In the genomic region with DNA sequence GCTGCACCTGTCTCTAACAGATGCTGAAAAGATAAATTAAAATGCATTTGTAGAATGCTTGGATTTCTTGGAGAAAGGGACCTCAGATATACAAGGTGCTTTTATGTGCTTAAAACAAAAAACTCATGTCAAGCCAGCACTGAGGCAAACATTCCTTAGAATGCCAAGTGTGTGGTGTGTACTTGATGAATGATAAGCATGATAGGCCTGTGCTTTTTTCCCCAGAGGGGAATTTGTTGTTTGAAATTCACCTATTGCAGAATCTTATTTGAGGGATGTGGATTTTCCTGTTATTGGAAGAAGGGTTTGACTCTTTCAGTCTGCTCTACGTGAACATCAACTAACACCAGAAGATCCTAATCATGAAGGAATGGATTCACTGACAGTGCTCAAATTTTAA, we compare ENCODE assay signal across 20 cellular contexts. TPM values are rescaled to one million over a fixed set of nuclear protein-coding genes. Genes with fewer than 3 reads are reported as not detected.
A peak's percentile ranks its signal among the peaks of the same experiment; 100 is the strongest.
DNase-seq lines count a peak whose midpoint lies in the region; ATAC-seq and TF ChIP-seq lines count a peak whose summit lies in the region.
"Had no signal": no experiment of that assay in that cellular context is flagged by ENCODE, and none has a peak within 500 bp of the region (broad histone marks: within the 10 kb centered on the region; RNA-seq: fewer than 3 reads in every experiment).

No MANE protein-coding gene starts in this region.

- no peak for ATAC-seq in stimulated activated effector memory CD8-positive, alpha-beta T cell treated with anti-CD3 and anti-CD28 coated beads, Interleukin-12 subunit alpha, Interleukin-12 subunit beta, amount 100 ng/mL, for 72 hours
- ATAC-seq in gastroesophageal sphincter (no peak), GM21381 (IDR thresholded peaks at IDR 0.05; ENCODE audit: unreplicated experiment) (no peak)
- ATAC-seq: A549, K562 had no signal

- H3K9me3 Mint-ChIP-seq in HFFc6, result no peaks in the 10 kb centered on the region
- no peaks in the 10 kb centered on the region for H3K9me3 Mint-ChIP-seq in mesothelial cell of epicardium
- no peaks in the 10 kb centered on the region for H3K9me3 Mint-ChIP-seq in stimulated activated effector memory CD8-positive, alpha-beta T cell treated with anti-CD3 and anti-CD28 coated beads, Interleukin-12 subunit alpha, Interleukin-12 subunit beta, amount 100 ng/mL, for 72 hours
- H3K9me3 Mint-ChIP-seq: CD14-positive monocyte; CD4-positive, alpha-beta memory T cell had no signal

- H3K27ac Mint-ChIP-seq in HFFc6 (peak overlapping the region; percentile 15; the same call in 1 of the 2 replicates), mesothelial cell of epicardium (peak overlapping the region; percentile 47)
- peak overlapping the region; percentile 83 for H3K27ac Mint-ChIP-seq in stimulated activated effector memory CD8-positive, alpha-beta T cell treated with anti-CD3 and anti-CD28 coated beads, Interleukin-12 subunit alpha, Interleukin-12 subunit beta, amount 100 ng/mL, for 72 hours
- H3K27ac Mint-ChIP-seq: CD4-positive, alpha-beta memory T cell had no signal

- WGBS in gastroesophageal sphincter (ENCODE audit: low coverage in 1 of 2), 2 donors, result 100% methylated on average over 1 of the region's 1 CpG

- H3K27me3 ChIP-seq in gastroesophageal sphincter, result no peaks in the 10 kb centered on the region
- H3K27me3 ChIP-seq: BLaER1 had no signal

- TF ChIP-seq EP300 in gastroesophageal sphincter (IDR thresholded peaks at IDR 0.05), result no peak

- H3K4me1 Mint-ChIP-seq in HFFc6 (ENCODE audit: low read depth), result peaks cover 61% of the 10 kb centered on the region
- peaks cover 18% of the 10 kb centered on the region for H3K4me1 Mint-ChIP-seq in mesothelial cell of epicardium
- peaks cover 38% of the 10 kb centered on the region for H3K4me1 Mint-ChIP-seq in stimulated activated effector memory CD8-positive, alpha-beta T cell treated with anti-CD3 and anti-CD28 coated beads, Interleukin-12 subunit alpha, Interleukin-12 subunit beta, amount 100 ng/mL, for 72 hours

- no peak for DNase-seq in HFFc6
- DNase-seq in amniotic epithelial cell (ENCODE audit: low read depth), result peak; percentile 48
- DNase-seq in mesothelial cell of epicardium (ENCODE audit: low spot score in 2 of 2, unreplicated experiment in 2 of 2), result no peak
- DNase-seq in stimulated activated effector memory CD8-positive, alpha-beta T cell treated with anti-CD3 and anti-CD28 coated beads, Interleukin-12 subunit alpha, Interleukin-12 subunit beta, amount 100 ng/mL, for 72 hours (ENCODE audit: low spot score in 2 of 2), result no peak
- no peak for DNase-seq in DMS79 treated with DMSO at 0.1 percent for 48 hours (lab: John Stamatoyannopoulos, UW)
- DNase-seq in HEK293T (ENCODE audit: extremely low spot score), result no peak
- DNase-seq: CD4-positive, alpha-beta memory T cell; DMS153; DMS79; GF-D8; GM23248; IMR-90 had no signal

- TF ChIP-seq POLR2A in gastroesophageal sphincter (IDR thresholded peaks at IDR 0.05), result no peak

- CTCF ChIA-PET in HEK293T (lab: Yijun Ruan, JAX), result no interaction called here

- no peaks in the 10 kb centered on the region for H3K9me3 ChIP-seq in gastroesophageal sphincter
- H3K9me3 ChIP-seq: A549, BLaER1, HAP-1 had no signal

- peaks cover 23% of the 10 kb centered on the region for H3K36me3 Mint-ChIP-seq in HFFc6 (ENCODE audit: low read depth)
- H3K36me3 Mint-ChIP-seq in mesothelial cell of epicardium, result peaks cover 25% of the 10 kb centered on the region
- peaks cover 88% of the 10 kb centered on the region for H3K36me3 Mint-ChIP-seq in stimulated activated effector memory CD8-positive, alpha-beta T cell treated with anti-CD3 and anti-CD28 coated beads, Interleukin-12 subunit alpha, Interleukin-12 subunit beta, amount 100 ng/mL, for 72 hours

- H3K27me3 Mint-ChIP-seq in HFFc6 (ENCODE audit: insufficient read depth) (no peaks in the 10 kb centered on the region), mesothelial cell of epicardium (ENCODE audit: low read depth) (no peaks in the 10 kb centered on the region)
- H3K27me3 Mint-ChIP-seq: CD4-positive, alpha-beta memory T cell had no signal

- H3K36me3 ChIP-seq in gastroesophageal sphincter, result peaks cover 0 to 74% of the 10 kb centered on the region in 2 donors

- TF ChIP-seq CTCF in HFFc6 (IDR thresholded peaks at IDR 0.05) (no peak), mesothelial cell of epicardium (IDR thresholded peaks at IDR 0.05; ENCODE audit: unreplicated experiment) (no peak), gastroesophageal sphincter (IDR thresholded peaks at IDR 0.05) (no peak)

- no peaks in the 10 kb centered on the region for H3K4me1 ChIP-seq in gastroesophageal sphincter
- H3K4me1 ChIP-seq: BLaER1 had no signal

- POLR2A ChIA-PET in HEK293T (lab: Yijun Ruan, JAX), result no interaction called here

- no peak overlapping the region for H3K4me3 ChIP-seq in gastroesophageal sphincter
- H3K4me3 ChIP-seq: A549, BLaER1, GM23248, HAP-1, K562 had no signal

- H3K27ac ChIP-seq in gastroesophageal sphincter, result no peak overlapping the region
- H3K27ac ChIP-seq: A549, BLaER1, GM23248, HL-60 had no signal

- H3K4me3 Mint-ChIP-seq in HFFc6, result no peak overlapping the region
- no peak overlapping the region for H3K4me3 Mint-ChIP-seq in mesothelial cell of epicardium
- H3K4me3 Mint-ChIP-seq in stimulated activated effector memory CD8-positive, alpha-beta T cell treated with anti-CD3 and anti-CD28 coated beads, Interleukin-12 subunit alpha, Interleukin-12 subunit beta, amount 100 ng/mL, for 72 hours, result no peak overlapping the region
- H3K4me3 Mint-ChIP-seq: CD14-positive monocyte; CD4-positive, alpha-beta memory T cell had no signal

TF ChIP-seq in HEK293T, 16 proteins besides CTCF, POLR2A, EP300 and RAD21:
- TF ChIP-seq LEF1 (IDR thresholded peaks at IDR 0.05; ENCODE audit: borderline replicate concordance) (no peak), FOXA1 (IDR thresholded peaks at IDR 0.05) (no peak), ZNF384 (IDR thresholded peaks at IDR 0.05) (no peak), HDGF (IDR thresholded peaks at IDR 0.05; ENCODE audit: borderline replicate concordance) (no peak), NFRKB (IDR thresholded peaks at IDR 0.05) (no peak), ELF4 (IDR thresholded peaks at IDR 0.05) (no peak), SP1 (IDR thresholded peaks at IDR 0.05) (no peak), BHLHE40 (IDR thresholded peaks at IDR 0.05; ENCODE audit: borderline replicate concordance) (no peak), TARDBP (IDR thresholded peaks at IDR 0.05) (no peak), FOXK2 (IDR thresholded peaks at IDR 0.05) (no peak), FOXM1 (IDR thresholded peaks at IDR 0.05; ENCODE audit: borderline replicate concordance) (no peak), CTBP1 (IDR thresholded peaks at IDR 0.05; ENCODE audit: borderline replicate concordance) (no peak), L3MBTL2 (conservative IDR thresholded peaks at IDR 0.05) (no peak)
- TF ChIP-seq, protein P1, sequence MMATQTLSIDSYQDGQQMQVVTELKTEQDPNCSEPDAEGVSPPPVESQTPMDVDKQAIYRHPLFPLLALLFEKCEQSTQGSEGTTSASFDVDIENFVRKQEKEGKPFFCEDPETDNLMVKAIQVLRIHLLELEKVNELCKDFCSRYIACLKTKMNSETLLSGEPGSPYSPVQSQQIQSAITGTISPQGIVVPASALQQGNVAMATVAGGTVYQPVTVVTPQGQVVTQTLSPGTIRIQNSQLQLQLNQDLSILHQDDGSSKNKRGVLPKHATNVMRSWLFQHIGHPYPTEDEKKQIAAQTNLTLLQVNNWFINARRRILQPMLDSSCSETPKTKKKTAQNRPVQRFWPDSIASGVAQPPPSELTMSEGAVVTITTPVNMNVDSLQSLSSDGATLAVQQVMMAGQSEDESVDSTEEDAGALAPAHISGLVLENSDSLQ (IDR thresholded peaks at IDR 0.05), result no peak

RNA-seq across cellular contexts. Expression of a gene that starts 28.8 kb away (rescaled TPM):
- 10 to 100 TPM; 11.8 to 17.9 (median 14.1) TPM for total RNA-seq in HFFc6 (2021; fragmentation: NEBNext Ultra II Directional; extraction: Animal tissue kit (Norgen Biotek cat#: 25700))
- 33.2 to 33.7 TPM (median 33.6 TPM) in 3 replicates for total RNA-seq in mesothelial cell of epicardium
- total RNA-seq in gastroesophageal sphincter, result 10 to 100 TPM in 3 of 4 donors, 1 to 10 TPM in 1; 9.8 to 14.8 (median 12.5) TPM

RNA-seq across cellular contexts. Expression of a gene that starts 29.1 kb away (rescaled TPM):
- 10 to 100 TPM; 15.9 to 20.2 (median 19.2) TPM for total RNA-seq in HFFc6 (2021; fragmentation: NEBNext Ultra II Directional; extraction: Animal tissue kit (Norgen Biotek cat#: 25700))
- total RNA-seq in mesothelial cell of epicardium, result 47.8 to 52.7 TPM (median 48.4 TPM) in 3 replicates
- total RNA-seq in gastroesophageal sphincter, result 10 to 100 TPM; 17.1 to 26.8 (median 23.7) TPM

Comparison
In these comparisons a context has a peak if more than half of its experiments do, and no peak if none do; other contexts are left out.
1. H3K27ac Mint-ChIP-seq: peak in every context shown above with its lines; median percentile 83 in stimulated activated effector memory CD8-positive, alpha-beta T cell treated with anti-CD3 and anti-CD28 coated beads, Interleukin-12 subunit alpha, Interleukin-12 subunit beta, amount 100 ng/mL, for 72 hours; 47 in mesothelial cell of epicardium; 15 in HFFc6.